Comparison of ENCODE assay signal across 2 cellular contexts in genomic region chr10:128050117-128050516, GRCh38.
TF ChIP-seq lines count a peak whose summit lies in the region.

No MANE protein-coding gene starts in this region.

TF ChIP-seq in HEK293, 187 proteins besides CTCF, POLR2A, EP300 and RAD21 (continued from another document):
- TF ChIP-seq ZNF518A (tag by site-specific recombination; conservative IDR thresholded peaks at IDR 0.05; ENCODE audit: low read depth) (no peak), ZFP3 (tag by site-specific recombination; IDR thresholded peaks at IDR 0.05; ENCODE audit: low read depth) (no peak), MYNN (tag by site-specific recombination; IDR thresholded peaks at IDR 0.05; ENCODE audit: borderline replicate concordance) (no peak), ZSCAN16 (tag by site-specific recombination; IDR thresholded peaks at IDR 0.05) (no peak), ZNF280C (tag by site-specific recombination; IDR thresholded peaks at IDR 0.05) (no peak), ZNF366 (tag by site-specific recombination; conservative IDR thresholded peaks at IDR 0.05) (peak; percentile 97), ZFHX2 (tag by site-specific recombination; conservative IDR thresholded peaks at IDR 0.05) (peak; percentile 91), ZBTB17 (tag by site-specific recombination; IDR thresholded peaks at IDR 0.05) (peak; percentile 96), EGR2 (tag by site-specific recombination; IDR thresholded peaks at IDR 0.05; ENCODE audit: low read depth) (peak; percentile 99)
TF ChIP-seq in HEK293: peak in this region for 4.

TF ChIP-seq in GM23338, 12 proteins besides CTCF, POLR2A, EP300 and RAD21 (continued from another document):
- TF ChIP-seq ZNF462 (CRISPR knock-in tag; IDR thresholded peaks at IDR 0.05) (no peak), ETS1 (IDR thresholded peaks at IDR 0.05) (no peak), EZH2phosphoT487 (IDR thresholded peaks at IDR 0.05; ENCODE audit: unreplicated experiment) (no peak), CREB1 (CRISPR knock-in tag; IDR thresholded peaks at IDR 0.05; ENCODE audit: low read depth) (no peak), NANOG (IDR thresholded peaks at IDR 0.05; ENCODE audit: borderline replicate concordance) (no peak), STAT1 (IDR thresholded peaks at IDR 0.05; ENCODE audit: unreplicated experiment) (no peak)
